Comparison of ENCODE assay signal across 15 cellular contexts in the genomic region with DNA sequence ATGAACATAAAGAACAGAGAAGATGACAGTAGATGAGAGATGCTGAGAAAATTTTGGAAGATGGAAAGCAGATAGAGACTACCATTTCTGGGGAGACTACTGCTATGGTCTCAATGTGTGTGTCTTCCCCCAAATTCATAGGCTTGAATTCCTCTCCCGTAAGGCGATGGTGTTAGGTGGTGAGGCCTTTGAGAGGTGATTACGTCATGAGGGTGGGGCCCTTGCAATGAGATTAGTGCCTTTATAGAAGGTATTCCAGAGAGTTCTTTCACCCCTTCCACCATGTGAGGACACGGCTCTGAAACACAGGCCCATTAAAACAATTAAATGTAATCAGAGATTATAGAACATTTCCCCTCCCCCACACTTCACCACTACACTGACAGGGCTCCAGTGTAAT. TPM values are rescaled to one million over a fixed set of nuclear protein-coding genes. Genes with fewer than 3 reads are reported as not detected.
DNase-seq lines count a peak whose midpoint lies in the region; ATAC-seq and TF ChIP-seq lines count a peak whose summit lies in the region.
"Had no signal": no experiment of that assay in that cellular context is flagged by ENCODE, and none has a peak within 500 bp of the region (broad histone marks: within the 10 kb centered on the region; RNA-seq: fewer than 3 reads in every experiment).

No MANE protein-coding gene starts in this region.

- TF ChIP-seq CTCF in activated CD8-positive, alpha-beta T cell treated with anti-CD3 and anti-CD28 coated beads for 36 hours (IDR thresholded peaks at IDR 0.05): no peak
- no peak for TF ChIP-seq CTCF in CD4-positive, alpha-beta T cell (IDR thresholded peaks at IDR 0.05)
- TF ChIP-seq CTCF in natural killer cell (IDR thresholded peaks at IDR 0.05): no peak
- TF ChIP-seq CTCF in hepatocyte (IDR thresholded peaks at IDR 0.05; ENCODE audit: poor library complexity): no peak
- no peak for TF ChIP-seq CTCF in endodermal cell (conservative IDR thresholded peaks at IDR 0.05)

- H3K4me3 Mint-ChIP-seq in activated CD8-positive, alpha-beta T cell treated with anti-CD3 and anti-CD28 coated beads for 36 hours: no peak overlapping the region
- H3K4me3 Mint-ChIP-seq in activated CD8-positive, alpha-beta T cell treated with anti-CD3 and anti-CD28 coated beads, Interleukin-2, amount 10 ng/mL, durations not matched to agents 7 days and 5 days: no peak overlapping the region
- H3K4me3 Mint-ChIP-seq in CD4-positive, alpha-beta T cell: no peak overlapping the region
- H3K4me3 Mint-ChIP-seq in activated T-helper 17 cell treated with anti-CD3 and anti-CD28 coated beads, Interleukin-2, amount 50 U/mL, for 72 hours: peak overlapping the region; percentile 31
- H3K4me3 Mint-ChIP-seq in natural killer cell (no peak overlapping the region), endodermal cell (no peak overlapping the region)
- H3K4me3 Mint-ChIP-seq: CD14-positive monocyte had no signal

- no peaks in the 10 kb centered on the region for H4K20me1 ChIP-seq in hepatocyte (ENCODE audit: insufficient read depth, poor library complexity, severe bottlenecking)

- intact Hi-C loops in activated CD8-positive, alpha-beta T cell treated with anti-CD3 and anti-CD28 coated beads for 36 hours (cut with micrococcal nuclease): no loop called here
- intact Hi-C loops in CD4-positive, alpha-beta T cell (cut with DNase I, micrococcal nuclease): loop anchor here in 1 of 2 experiments (10.0 kb wide), 1 partner anchor 65 kb away; no protein-coding TSS in a partner anchor
- intact Hi-C loops in natural killer cell (cut with micrococcal nuclease): no loop called here

- no peaks in the 10 kb centered on the region for H3K36me3 ChIP-seq in hepatocyte (replicated peaks; ENCODE audit: insufficient read depth, low read depth)
- H3K36me3 ChIP-seq in endodermal cell (ENCODE audit: control insufficient read depth, insufficient read depth, low read length): no peaks in the 10 kb centered on the region

- POLR2A ChIA-PET in activated CD8-positive, alpha-beta T cell treated with anti-CD3 and anti-CD28 coated beads for 36 hours (lab: Charles Lee): no interaction called here
- POLR2A ChIA-PET in activated CD8-positive, alpha-beta T cell treated with anti-CD3 and anti-CD28 coated beads, Interleukin-2, amount 10 ng/mL, durations not matched to agents 7 days and 5 days (lab: Charles Lee): no interaction called here
- POLR2A ChIA-PET in CD4-positive, alpha-beta T cell (lab: Charles Lee): no interaction called here

- CTCF ChIA-PET in activated CD8-positive, alpha-beta T cell treated with anti-CD3 and anti-CD28 coated beads for 36 hours (lab: Charles Lee): interaction anchor here (1.7 kb wide), 1 partner anchor 45 kb away, joined by 3 read pairs; no protein-coding TSS in a partner anchor
- CTCF ChIA-PET in activated CD8-positive, alpha-beta T cell treated with anti-CD3 and anti-CD28 coated beads, Interleukin-2, amount 10 ng/mL, durations not matched to agents 7 days and 5 days (lab: Charles Lee): interaction anchor here (1.2 kb wide), 1 partner anchor 9 kb away, joined by 3 read pairs; no protein-coding TSS in a partner anchor
- CTCF ChIA-PET in CD4-positive, alpha-beta T cell (lab: Charles Lee): no interaction called here

- no peak for DNase-seq in activated CD8-positive, alpha-beta T cell treated with anti-CD3 and anti-CD28 coated beads for 36 hours
- DNase-seq in activated CD8-positive, alpha-beta T cell treated with anti-CD3 and anti-CD28 coated beads, Interleukin-2, amount 10 ng/mL, durations not matched to agents 7 days and 5 days: no peak
- no peak for DNase-seq in CD4-positive, alpha-beta T cell
- DNase-seq in natural killer cell (no peak), hepatocyte (ENCODE audit: low spot score) (no peak), left lobe of liver (ENCODE audit: low spot score) (no peak), endodermal cell (no peak)
- DNase-seq: IMR-90, NCI-H1694 treated with DMSO at 0.1 percent for 48 hours, NCI-H2081 treated with DMSO at 0.1 percent for 48 hours, NCI-H2171 treated with DMSO at 0.1 percent for 48 hours, NCI-H524 treated with DMSO at 0.1 percent for 48 hours, SHP77 had no signal

- no peaks in the 10 kb centered on the region for H3K27me3 Mint-ChIP-seq in activated CD8-positive, alpha-beta T cell treated with anti-CD3 and anti-CD28 coated beads for 36 hours
- H3K27me3 Mint-ChIP-seq in activated CD8-positive, alpha-beta T cell treated with anti-CD3 and anti-CD28 coated beads, Interleukin-2, amount 10 ng/mL, durations not matched to agents 7 days and 5 days (ENCODE audit: low read depth): no peaks in the 10 kb centered on the region
- no peaks in the 10 kb centered on the region for H3K27me3 Mint-ChIP-seq in CD4-positive, alpha-beta T cell
- no peaks in the 10 kb centered on the region for H3K27me3 Mint-ChIP-seq in activated T-helper 17 cell treated with anti-CD3 and anti-CD28 coated beads, Interleukin-2, amount 50 U/mL, for 72 hours
- H3K27me3 Mint-ChIP-seq in natural killer cell (ENCODE audit: low read depth in 2 of 2) (no peaks in the 10 kb centered on the region), endodermal cell (ENCODE audit: insufficient read depth) (no peaks in the 10 kb centered on the region)

- no peak overlapping the region for H3K4me2 ChIP-seq in hepatocyte

- no peaks in the 10 kb centered on the region for H3K79me2 ChIP-seq in hepatocyte

- H3K4me1 ChIP-seq in hepatocyte (ENCODE audit: insufficient read depth) (no peaks in the 10 kb centered on the region), endodermal cell (ENCODE audit: control insufficient read depth, insufficient read depth, low read length) (no peaks in the 10 kb centered on the region)

- peaks cover 46% of the 10 kb centered on the region for H3K4me1 Mint-ChIP-seq in activated CD8-positive, alpha-beta T cell treated with anti-CD3 and anti-CD28 coated beads for 36 hours (ENCODE audit: low read depth)
- peaks cover 21% of the 10 kb centered on the region for H3K4me1 Mint-ChIP-seq in activated CD8-positive, alpha-beta T cell treated with anti-CD3 and anti-CD28 coated beads, Interleukin-2, amount 10 ng/mL, durations not matched to agents 7 days and 5 days (ENCODE audit: low read depth)
- peaks cover 48% of the 10 kb centered on the region for H3K4me1 Mint-ChIP-seq in CD4-positive, alpha-beta T cell (ENCODE audit: low read depth)
- peaks cover 33% of the 10 kb centered on the region for H3K4me1 Mint-ChIP-seq in activated T-helper 17 cell treated with anti-CD3 and anti-CD28 coated beads, Interleukin-2, amount 50 U/mL, for 72 hours
- peaks cover 65 to 78% of the 10 kb centered on the region in 2 donors for H3K4me1 Mint-ChIP-seq in natural killer cell
- H3K4me1 Mint-ChIP-seq in endodermal cell: no peaks in the 10 kb centered on the region
- H3K4me1 Mint-ChIP-seq: CD14-positive monocyte had no signal

- H3K4me3 ChIP-seq in hepatocyte (no peak overlapping the region), endodermal cell (ENCODE audit: low read length) (no peak overlapping the region)

- 88% methylated on average over 4 of the region's 4 CpGs for WGBS in hepatocyte (ENCODE audit: low lambda C conversion rate, missing lambda C conversion rate)
- 73% methylated on average over 4 of the region's 4 CpGs; no CpG with 5 or more reads in 1 of the 2 experiments for WGBS in endodermal cell (ENCODE audit: insufficient coverage in 1 of 2, insufficient read length in 1 of 2), 2 experiments

- no peaks in the 10 kb centered on the region for H3K27me3 ChIP-seq in CD4-positive, alpha-beta T cell (ENCODE audit: control insufficient read depth, insufficient read depth, low read length)
- H3K27me3 ChIP-seq in hepatocyte (no peaks in the 10 kb centered on the region), endodermal cell (ENCODE audit: control insufficient read depth, insufficient read depth, low read length, poor library complexity, severe bottlenecking) (no peaks in the 10 kb centered on the region)

- ATAC-seq in activated CD8-positive, alpha-beta T cell treated with anti-CD3 and anti-CD28 coated beads for 36 hours: no peak
- no peak for ATAC-seq in activated CD8-positive, alpha-beta T cell treated with anti-CD3 and anti-CD28 coated beads, Interleukin-2, amount 10 ng/mL, durations not matched to agents 7 days and 5 days
- no peak for ATAC-seq in CD4-positive, alpha-beta T cell (ENCODE audit: poor library complexity)
- ATAC-seq in activated T-helper 17 cell treated with anti-CD3 and anti-CD28 coated beads, Interleukin-2, amount 50 U/mL, for 72 hours (replicated peaks): no peak
- no peak for ATAC-seq in natural killer cell
- ATAC-seq in left lobe of liver: no peak

- peaks cover 13% of the 10 kb centered on the region for H3K9me3 ChIP-seq in CD4-positive, alpha-beta T cell (ENCODE audit: control insufficient read depth, low read length)
- H3K9me3 ChIP-seq in hepatocyte (ENCODE audit: low read depth) (no peaks in the 10 kb centered on the region), endodermal cell (ENCODE audit: control insufficient read depth, low read length) (peaks cover 23% of the 10 kb centered on the region)

- peak overlapping the region; percentile 28 for H3K27ac Mint-ChIP-seq in activated CD8-positive, alpha-beta T cell treated with anti-CD3 and anti-CD28 coated beads for 36 hours
- H3K27ac Mint-ChIP-seq in activated CD8-positive, alpha-beta T cell treated with anti-CD3 and anti-CD28 coated beads, Interleukin-2, amount 10 ng/mL, durations not matched to agents 7 days and 5 days: no peak overlapping the region
- H3K27ac Mint-ChIP-seq in CD4-positive, alpha-beta T cell: peak overlapping the region; percentile 40
- H3K27ac Mint-ChIP-seq in activated T-helper 17 cell treated with anti-CD3 and anti-CD28 coated beads, Interleukin-2, amount 50 U/mL, for 72 hours: peak overlapping the region; percentile 74
- H3K27ac Mint-ChIP-seq in natural killer cell (peak overlapping the region; percentile 67 to 82), endodermal cell (no peak overlapping the region)

- H3K27ac ChIP-seq in CD4-positive, alpha-beta T cell (ENCODE audit: low read depth, low read length): no peak overlapping the region
- no peak overlapping the region for H3K27ac ChIP-seq in hepatocyte
- no peak overlapping the region for H3K27ac ChIP-seq in endodermal cell (ENCODE audit: low read depth, low read length)

- H3K9me3 Mint-ChIP-seq in activated CD8-positive, alpha-beta T cell treated with anti-CD3 and anti-CD28 coated beads for 36 hours: peaks cover 25% of the 10 kb centered on the region
- peaks cover 35% of the 10 kb centered on the region for H3K9me3 Mint-ChIP-seq in activated CD8-positive, alpha-beta T cell treated with anti-CD3 and anti-CD28 coated beads, Interleukin-2, amount 10 ng/mL, durations not matched to agents 7 days and 5 days (ENCODE audit: insufficient read depth)
- peaks cover 17% of the 10 kb centered on the region for H3K9me3 Mint-ChIP-seq in CD4-positive, alpha-beta T cell
- peaks cover 17% of the 10 kb centered on the region for H3K9me3 Mint-ChIP-seq in activated T-helper 17 cell treated with anti-CD3 and anti-CD28 coated beads, Interleukin-2, amount 50 U/mL, for 72 hours
- H3K9me3 Mint-ChIP-seq in natural killer cell (peaks cover 6 to 17% of the 10 kb centered on the region in 2 donors), endodermal cell (peaks cover 28% of the 10 kb centered on the region)

- no peak overlapping the region for H3K9ac ChIP-seq in endodermal cell (ENCODE audit: extremely low read depth, low read length, poor library complexity, severe bottlenecking)

- peaks cover 69% of the 10 kb centered on the region for H3K36me3 Mint-ChIP-seq in activated CD8-positive, alpha-beta T cell treated with anti-CD3 and anti-CD28 coated beads for 36 hours (ENCODE audit: low read depth)
- H3K36me3 Mint-ChIP-seq in activated CD8-positive, alpha-beta T cell treated with anti-CD3 and anti-CD28 coated beads, Interleukin-2, amount 10 ng/mL, durations not matched to agents 7 days and 5 days (ENCODE audit: low read depth): peaks cover 86% of the 10 kb centered on the region
- H3K36me3 Mint-ChIP-seq in CD4-positive, alpha-beta T cell (ENCODE audit: low read depth): peaks cover 93% of the 10 kb centered on the region
- peaks cover 98% of the 10 kb centered on the region for H3K36me3 Mint-ChIP-seq in activated T-helper 17 cell treated with anti-CD3 and anti-CD28 coated beads, Interleukin-2, amount 50 U/mL, for 72 hours (ENCODE audit: low read depth)
- H3K36me3 Mint-ChIP-seq in natural killer cell (peaks cover 30% of the 10 kb centered on the region), endodermal cell (ENCODE audit: low read depth) (peaks cover 18% of the 10 kb centered on the region)
- H3K36me3 Mint-ChIP-seq: CD14-positive monocyte had no signal

- no peak overlapping the region for H2AFZ ChIP-seq in hepatocyte

- H3K9me2 ChIP-seq in hepatocyte (replicated peaks; ENCODE audit: insufficient read depth): no peaks in the 10 kb centered on the region

RNA-seq across cellular contexts. Expression of gene CARD11, which starts 23.9 kb away (rescaled TPM):
- 100 to 1,000 TPM in 1 of 2 experiments, 10 to 100 TPM in 1; 98.3 to 103 TPM for total RNA-seq in activated CD8-positive, alpha-beta T cell treated with anti-CD3 and anti-CD28 coated beads for 36 hours
- 100 to 1,000 TPM; 178 TPM for total RNA-seq in activated CD8-positive, alpha-beta T cell treated with anti-CD3 and anti-CD28 coated beads, Interleukin-2, amount 10 ng/mL, durations not matched to agents 7 days and 5 days
- total RNA-seq in CD4-positive, alpha-beta T cell: 100 to 1,000 TPM; 118 to 122 TPM
- 100 to 1,000 TPM in 1 of 2 donors, 10 to 100 TPM in 1; 98.7 to 112 TPM for total RNA-seq in activated T-helper 17 cell treated with anti-CD3 and anti-CD28 coated beads, Interleukin-2, amount 50 U/mL, for 72 hours
- total RNA-seq in natural killer cell (100 to 1,000 TPM; 196 to 233 (median 199) TPM), hepatocyte (5.3 and 10.9 TPM in 2 replicates), left lobe of liver (0.63 TPM), endodermal cell (10 to 100 TPM in 1 of 2 donors, 1 to 10 TPM in 1; 7.2 to 10.8 TPM)
- 9.2 and 9.6 TPM in 2 replicates for polyA plus RNA-seq in hepatocyte
- polyA plus RNA-seq in endodermal cell (2013, experiment 1 of 2): 2.1 TPM
- 1.4 TPM for polyA plus RNA-seq in endodermal cell (2013, experiment 2 of 2)

Comparison
In these comparisons a context has a peak if more than half of its experiments do, and no peak if none do; other contexts are left out.
1. H3K27ac Mint-ChIP-seq: peak in activated CD8-positive, alpha-beta T cell treated with anti-CD3 and anti-CD28 coated beads for 36 hours (single experiment), CD4-positive, alpha-beta T cell (single experiment), activated T-helper 17 cell treated with anti-CD3 and anti-CD28 coated beads, Interleukin-2, amount 50 U/mL, for 72 hours (single experiment) and natural killer cell (2 of 2); none in activated CD8-positive, alpha-beta T cell treated with anti-CD3 and anti-CD28 coated beads, Interleukin-2, amount 10 ng/mL, durations not matched to agents 7 days and 5 days (single experiment) and endodermal cell (single experiment).